ENCODE assay signal across 9 cellular contexts in the genomic region with DNA sequence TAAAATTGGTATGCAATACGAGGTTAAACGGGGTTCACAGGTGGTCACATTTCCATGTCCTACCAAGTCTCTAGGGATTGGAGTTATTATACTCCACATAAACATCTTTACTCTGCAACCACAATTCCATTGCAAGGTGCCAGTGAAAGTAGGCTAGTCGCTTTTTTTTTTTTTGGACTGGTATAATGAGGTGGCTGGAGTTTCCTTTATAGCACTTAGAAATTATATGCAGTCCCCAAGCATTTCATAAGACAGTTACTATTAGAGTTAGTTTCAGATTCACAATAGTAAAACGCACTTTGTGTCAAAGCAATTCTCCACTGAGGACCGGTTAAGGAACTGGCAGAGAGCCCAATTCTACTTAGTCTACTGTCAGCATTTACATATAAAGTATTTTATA. TPM values are rescaled to one million over a fixed set of nuclear protein-coding genes. Genes with fewer than 3 reads are reported as not detected.
A peak's percentile ranks its signal among the peaks of the same experiment; 100 is the strongest.
DNase-seq lines count a peak whose midpoint lies in the region; ATAC-seq and TF ChIP-seq lines count a peak whose summit lies in the region.
"Had no signal": no experiment of that assay in that cellular context is flagged by ENCODE, and none has a peak within 500 bp of the region (broad histone marks: within the 10 kb centered on the region; RNA-seq: fewer than 3 reads in every experiment).

No MANE protein-coding gene starts in this region.

- no peak for TF ChIP-seq CTCF in cardiac muscle cell (IDR thresholded peaks at IDR 0.05; ENCODE audit: low read depth, low read length)
- TF ChIP-seq CTCF in uterus (IDR thresholded peaks at IDR 0.05), result no peak

- H3K9ac ChIP-seq in adipocyte (ENCODE audit: low read length), result peak overlapping the region; percentile 94

- H3K36me3 ChIP-seq in cardiac muscle cell (no peaks in the 10 kb centered on the region), adipocyte (ENCODE audit: control insufficient read depth, insufficient read depth, low read length, severe bottlenecking) (no peaks in the 10 kb centered on the region), mesodermal cell (ENCODE audit: control insufficient read depth, insufficient read depth, low read length) (no peaks in the 10 kb centered on the region), uterus (no peaks in the 10 kb centered on the region)

- H3K9me3 ChIP-seq in cardiac muscle cell (ENCODE audit: low read depth), result no peaks in the 10 kb centered on the region
- H3K9me3 ChIP-seq in adipocyte (ENCODE audit: control insufficient read depth, low read length), result no peaks in the 10 kb centered on the region
- H3K9me3 ChIP-seq in mesodermal cell (ENCODE audit: control insufficient read depth, low read length), result no peaks in the 10 kb centered on the region
- H3K9me3 ChIP-seq in uterus, result no peaks in the 10 kb centered on the region

- DNase-seq in cardiac muscle cell (ENCODE audit: low read depth in 1 of 2, low spot score in 1 of 2) (peak; percentile 32 to 44), Right ventricle myocardium inferior (ENCODE audit: missing footprints) (no peak), adipocyte (ENCODE audit: low read depth) (peak; percentile 59), uterus (no peak), DMS153 (lab: John Stamatoyannopoulos, UW) (no peak), GOT3 (lab: John Stamatoyannopoulos, UW) (no peak)
- no peak for DNase-seq in activated naive CD4-positive, alpha-beta T cell (lab: John Stamatoyannopoulos, UW)
- DNase-seq: stimulated activated CD4-positive, alpha-beta T cell treated with anti-CD3 and anti-CD28 coated beads, Interleukin-2, amount 100 ng/mL, for 48 hours had no signal

- no peak for ATAC-seq in Right ventricle myocardium inferior

- H3K27ac ChIP-seq in cardiac muscle cell (peak overlapping the region; percentile 70), mesodermal cell (ENCODE audit: low read depth, low read length, severe bottlenecking) (no peak overlapping the region), uterus (peak overlapping the region; percentile 93 to 97)

- H3K4me3 ChIP-seq in cardiac muscle cell (peak overlapping the region; percentile 75), adipocyte (ENCODE audit: low read length) (peak overlapping the region; percentile 98), mesodermal cell (ENCODE audit: extremely low read depth, insufficient read depth, low read length, poor library complexity, severe bottlenecking) (peak overlapping the region; percentile 55), uterus (peak overlapping the region; percentile 52 to 72)

- H3K4me1 ChIP-seq in cardiac muscle cell (ENCODE audit: low read depth), result peaks cover 29% of the 10 kb centered on the region
- H3K4me1 ChIP-seq in adipocyte (ENCODE audit: control insufficient read depth, insufficient read depth, low read length), result peaks cover 28% of the 10 kb centered on the region
- H3K4me1 ChIP-seq in mesodermal cell (ENCODE audit: control insufficient read depth, insufficient read depth, low read length, poor library complexity, severe bottlenecking), result peaks cover 4% of the 10 kb centered on the region
- no peaks in the 10 kb centered on the region for H3K4me1 ChIP-seq in uterus

- 52 to 83% methylated on average over 2 to 4 of the region's 5 CpGs for WGBS in mesodermal cell (ENCODE audit: insufficient coverage in 2 of 2), 2 experiments

- H3K27me3 ChIP-seq in cardiac muscle cell, result no peaks in the 10 kb centered on the region
- H3K27me3 ChIP-seq in adipocyte (replicated peaks; ENCODE audit: control insufficient read depth, insufficient read depth, low read length), result no peaks in the 10 kb centered on the region
- H3K27me3 ChIP-seq in uterus, result no peaks in the 10 kb centered on the region

- TF ChIP-seq POLR2A in uterus (IDR thresholded peaks at IDR 0.05), result peak in 1 of 2 donors; percentile 16

- intact Hi-C loops in Right ventricle myocardium inferior (cut with DNase I), result loop anchor here (5.0 kb wide), 1 partner anchor 576 kb away; no protein-coding TSS in a partner anchor
- intact Hi-C loops in uterus (cut with DNase I; ENCODE audit: low total_unique reads), result no loop called here

RNA-seq across cellular contexts. Expression of a gene that starts 1.4 kb away (rescaled TPM):
- total RNA-seq in cardiac muscle cell (95.3 and 175 TPM in 2 replicates), Right ventricle myocardium inferior (46.7 TPM), uterus (100 to 1,000 TPM in 1 of 4 donors, 10 to 100 TPM in 3; 30.3 to 134 (median 70.3) TPM)
- 107 and 137 TPM in 2 replicates for polyA plus RNA-seq in cardiac muscle cell
- polyA plus RNA-seq in mesodermal cell (2013, experiment 1 of 2), result 42.0 TPM
- 35.9 TPM for polyA plus RNA-seq in mesodermal cell (2013, experiment 2 of 2)

Comparison
In these comparisons a context has a peak if more than half of its experiments do, and no peak if none do; other contexts are left out.
1. DNase-seq: peak in cardiac muscle cell (2 of 2) and adipocyte (single experiment); none in Right ventricle myocardium inferior (single experiment), uterus (0 of 2), DMS153 (single experiment), GOT3 (single experiment) and activated naive CD4-positive, alpha-beta T cell (0 of 4).
2. Peak in every context shown above with its lines, with median percentiles within 50 percentile points of each other: H3K4me3 ChIP-seq.